In genomic region chr20:50115591-50116367, GRCh38 we compare ENCODE assay signal across 1 cellular context.
A peak's percentile ranks its signal among the peaks of the same experiment; 100 is the strongest.
TF ChIP-seq lines count a peak whose summit lies in the region.

No MANE protein-coding gene starts in this region.

TF ChIP-seq in GM12878, 131 proteins besides CTCF, POLR2A, EP300 and RAD21 (continued from another document and continues in another):
- TF ChIP-seq, protein P1, sequence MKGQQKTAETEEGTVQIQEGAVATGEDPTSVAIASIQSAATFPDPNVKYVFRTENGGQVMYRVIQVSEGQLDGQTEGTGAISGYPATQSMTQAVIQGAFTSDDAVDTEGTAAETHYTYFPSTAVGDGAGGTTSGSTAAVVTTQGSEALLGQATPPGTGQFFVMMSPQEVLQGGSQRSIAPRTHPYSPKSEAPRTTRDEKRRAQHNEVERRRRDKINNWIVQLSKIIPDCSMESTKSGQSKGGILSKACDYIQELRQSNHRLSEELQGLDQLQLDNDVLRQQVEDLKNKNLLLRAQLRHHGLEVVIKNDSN (IDR thresholded peaks at IDR 0.05; ENCODE audit: borderline replicate concordance, extremely low read length, insufficient read depth, low read depth, low read length) = no peak
- no peak for TF ChIP-seq NBN (IDR thresholded peaks at IDR 0.05)
- TF ChIP-seq SKIL (IDR thresholded peaks at IDR 0.05; ENCODE audit: low read depth, poor library complexity, severe bottlenecking) = no peak
- TF ChIP-seq, protein P2, sequence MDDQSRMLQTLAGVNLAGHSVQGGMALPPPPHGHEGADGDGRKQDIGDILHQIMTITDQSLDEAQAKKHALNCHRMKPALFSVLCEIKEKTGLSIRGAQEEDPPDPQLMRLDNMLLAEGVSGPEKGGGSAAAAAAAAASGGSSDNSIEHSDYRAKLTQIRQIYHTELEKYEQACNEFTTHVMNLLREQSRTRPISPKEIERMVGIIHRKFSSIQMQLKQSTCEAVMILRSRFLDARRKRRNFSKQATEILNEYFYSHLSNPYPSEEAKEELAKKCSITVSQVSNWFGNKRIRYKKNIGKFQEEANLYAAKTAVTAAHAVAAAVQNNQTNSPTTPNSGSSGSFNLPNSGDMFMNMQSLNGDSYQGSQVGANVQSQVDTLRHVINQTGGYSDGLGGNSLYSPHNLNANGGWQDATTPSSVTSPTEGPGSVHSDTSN (IDR thresholded peaks at IDR 0.05; ENCODE audit: insufficient replicate concordance, low read depth, low read length) = no peak
- no peak for TF ChIP-seq ZZZ3 (IDR thresholded peaks at IDR 0.05; ENCODE audit: control insufficient read depth, insufficient read length, low read depth)
- TF ChIP-seq, protein P3, sequence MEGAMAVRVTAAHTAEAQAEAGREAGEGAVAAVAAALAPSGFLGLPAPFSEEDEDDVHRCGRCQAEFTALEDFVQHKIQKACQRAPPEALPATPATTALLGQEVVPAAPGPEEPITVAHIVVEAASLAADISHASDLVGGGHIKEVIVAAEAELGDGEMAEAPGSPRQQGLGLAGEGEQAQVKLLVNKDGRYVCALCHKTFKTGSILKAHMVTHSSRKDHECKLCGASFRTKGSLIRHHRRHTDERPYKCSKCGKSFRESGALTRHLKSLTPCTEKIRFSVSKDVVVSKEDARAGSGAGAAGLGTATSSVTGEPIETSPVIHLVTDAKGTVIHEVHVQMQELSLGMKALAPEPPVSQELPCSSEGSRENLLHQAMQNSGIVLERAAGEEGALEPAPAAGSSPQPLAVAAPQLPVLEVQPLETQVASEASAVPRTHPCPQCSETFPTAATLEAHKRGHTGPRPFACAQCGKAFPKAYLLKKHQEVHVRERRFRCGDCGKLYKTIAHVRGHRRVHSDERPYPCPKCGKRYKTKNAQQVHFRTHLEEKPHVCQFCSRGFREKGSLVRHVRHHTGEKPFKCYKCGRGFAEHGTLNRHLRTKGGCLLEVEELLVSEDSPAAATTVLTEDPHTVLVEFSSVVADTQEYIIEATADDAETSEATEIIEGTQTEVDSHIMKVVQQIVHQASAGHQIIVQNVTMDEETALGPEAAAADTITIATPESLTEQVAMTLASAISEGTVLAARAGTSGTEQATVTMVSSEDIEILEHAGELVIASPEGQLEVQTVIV (IDR thresholded peaks at IDR 0.05; ENCODE audit: borderline replicate concordance, partially characterized antibody) = no peak
- TF ChIP-seq SMAD5 (IDR thresholded peaks at IDR 0.05; ENCODE audit: low read depth) = peak; percentile 80; the same call in 1 of the 2 replicates
- TF ChIP-seq RELB (IDR thresholded peaks at IDR 0.05; ENCODE audit: low read depth) = no peak
- no peak for TF ChIP-seq IRF5 (IDR thresholded peaks at IDR 0.05; ENCODE audit: borderline replicate concordance)
- no peak for TF ChIP-seq SMC3 (IDR thresholded peaks at IDR 0.05; ENCODE audit: borderline replicate concordance, low read length)
- no peak for TF ChIP-seq CBFB (IDR thresholded peaks at IDR 0.05; ENCODE audit: low read depth)
- no peak for TF ChIP-seq TCF7 (IDR thresholded peaks at IDR 0.05; ENCODE audit: borderline replicate concordance)
- 0 out of 2 replicates have a peak, but pooled peaks have one; percentile 46 for TF ChIP-seq TARDBP (IDR thresholded peaks at IDR 0.05; ENCODE audit: borderline replicate concordance)
- TF ChIP-seq NR2F1 (conservative IDR thresholded peaks at IDR 0.05) = no peak
- no peak for TF ChIP-seq TCF3 (IDR thresholded peaks at IDR 0.05; ENCODE audit: borderline replicate concordance, insufficient read depth, low read depth, low read length)
- TF ChIP-seq STAT1 (conservative IDR thresholded peaks at IDR 0.05) = no peak
- TF ChIP-seq, protein P4, sequence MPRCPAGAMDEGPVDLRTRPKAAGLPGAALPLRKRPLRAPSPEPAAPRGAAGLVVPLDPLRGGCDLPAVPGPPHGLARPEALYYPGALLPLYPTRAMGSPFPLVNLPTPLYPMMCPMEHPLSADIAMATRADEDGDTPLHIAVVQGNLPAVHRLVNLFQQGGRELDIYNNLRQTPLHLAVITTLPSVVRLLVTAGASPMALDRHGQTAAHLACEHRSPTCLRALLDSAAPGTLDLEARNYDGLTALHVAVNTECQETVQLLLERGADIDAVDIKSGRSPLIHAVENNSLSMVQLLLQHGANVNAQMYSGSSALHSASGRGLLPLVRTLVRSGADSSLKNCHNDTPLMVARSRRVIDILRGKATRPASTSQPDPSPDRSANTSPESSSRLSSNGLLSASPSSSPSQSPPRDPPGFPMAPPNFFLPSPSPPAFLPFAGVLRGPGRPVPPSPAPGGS (IDR thresholded peaks at IDR 0.05; ENCODE audit: borderline replicate concordance, insufficient read depth, low read depth, low read length, poor library complexity, severe bottlenecking) = no peak
- TF ChIP-seq, protein P5, sequence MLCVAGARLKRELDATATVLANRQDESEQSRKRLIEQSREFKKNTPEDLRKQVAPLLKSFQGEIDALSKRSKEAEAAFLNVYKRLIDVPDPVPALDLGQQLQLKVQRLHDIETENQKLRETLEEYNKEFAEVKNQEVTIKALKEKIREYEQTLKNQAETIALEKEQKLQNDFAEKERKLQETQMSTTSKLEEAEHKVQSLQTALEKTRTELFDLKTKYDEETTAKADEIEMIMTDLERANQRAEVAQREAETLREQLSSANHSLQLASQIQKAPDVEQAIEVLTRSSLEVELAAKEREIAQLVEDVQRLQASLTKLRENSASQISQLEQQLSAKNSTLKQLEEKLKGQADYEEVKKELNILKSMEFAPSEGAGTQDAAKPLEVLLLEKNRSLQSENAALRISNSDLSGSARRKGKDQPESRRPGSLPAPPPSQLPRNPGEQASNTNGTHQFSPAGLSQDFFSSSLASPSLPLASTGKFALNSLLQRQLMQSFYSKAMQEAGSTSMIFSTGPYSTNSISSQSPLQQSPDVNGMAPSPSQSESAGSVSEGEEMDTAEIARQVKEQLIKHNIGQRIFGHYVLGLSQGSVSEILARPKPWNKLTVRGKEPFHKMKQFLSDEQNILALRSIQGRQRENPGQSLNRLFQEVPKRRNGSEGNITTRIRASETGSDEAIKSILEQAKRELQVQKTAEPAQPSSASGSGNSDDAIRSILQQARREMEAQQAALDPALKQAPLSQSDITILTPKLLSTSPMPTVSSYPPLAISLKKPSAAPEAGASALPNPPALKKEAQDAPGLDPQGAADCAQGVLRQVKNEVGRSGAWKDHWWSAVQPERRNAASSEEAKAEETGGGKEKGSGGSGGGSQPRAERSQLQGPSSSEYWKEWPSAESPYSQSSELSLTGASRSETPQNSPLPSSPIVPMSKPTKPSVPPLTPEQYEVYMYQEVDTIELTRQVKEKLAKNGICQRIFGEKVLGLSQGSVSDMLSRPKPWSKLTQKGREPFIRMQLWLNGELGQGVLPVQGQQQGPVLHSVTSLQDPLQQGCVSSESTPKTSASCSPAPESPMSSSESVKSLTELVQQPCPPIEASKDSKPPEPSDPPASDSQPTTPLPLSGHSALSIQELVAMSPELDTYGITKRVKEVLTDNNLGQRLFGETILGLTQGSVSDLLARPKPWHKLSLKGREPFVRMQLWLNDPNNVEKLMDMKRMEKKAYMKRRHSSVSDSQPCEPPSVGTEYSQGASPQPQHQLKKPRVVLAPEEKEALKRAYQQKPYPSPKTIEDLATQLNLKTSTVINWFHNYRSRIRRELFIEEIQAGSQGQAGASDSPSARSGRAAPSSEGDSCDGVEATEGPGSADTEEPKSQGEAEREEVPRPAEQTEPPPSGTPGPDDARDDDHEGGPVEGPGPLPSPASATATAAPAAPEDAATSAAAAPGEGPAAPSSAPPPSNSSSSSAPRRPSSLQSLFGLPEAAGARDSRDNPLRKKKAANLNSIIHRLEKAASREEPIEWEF (IDR thresholded peaks at IDR 0.05; ENCODE audit: insufficient replicate concordance, low read depth, low read length) = no peak
- TF ChIP-seq ELK1 (IDR thresholded peaks at IDR 0.05; ENCODE audit: low read depth, low read length) = peak; percentile 28; the same call in 1 of the 2 replicates
- no peak for TF ChIP-seq FOXK2 (IDR thresholded peaks at IDR 0.05)
- no peak for TF ChIP-seq RELA (IDR thresholded peaks at IDR 0.05; ENCODE audit: borderline replicate concordance, partially characterized antibody)
- no peak for TF ChIP-seq MEF2A (IDR thresholded peaks at IDR 0.05; ENCODE audit: insufficient read depth, low read depth, low read length)
- no peak for TF ChIP-seq PAX5 (IDR thresholded peaks at IDR 0.05; ENCODE audit: borderline replicate concordance, low read depth, low read length)
- no peak; the same call in 1 of the 2 replicates for TF ChIP-seq ZNF207 (IDR thresholded peaks at IDR 0.05; ENCODE audit: borderline replicate concordance)
- TF ChIP-seq MAX (IDR thresholded peaks at IDR 0.05; ENCODE audit: low read depth, low read length) = peak; percentile 34; the same call in 1 of the 2 replicates
- no peak for TF ChIP-seq BMI1 (IDR thresholded peaks at IDR 0.05; ENCODE audit: borderline replicate concordance)
- no peak for TF ChIP-seq MYB (IDR thresholded peaks at IDR 0.05; ENCODE audit: borderline replicate concordance, low read depth, low read length)
- TF ChIP-seq CHD4 (IDR thresholded peaks at IDR 0.05) = no peak
- no peak for TF ChIP-seq HDGF (IDR thresholded peaks at IDR 0.05)
- no peak for TF ChIP-seq FOS (IDR thresholded peaks at IDR 0.05; ENCODE audit: borderline replicate concordance, extremely low read depth, insufficient read length)
- TF ChIP-seq, protein P6, sequence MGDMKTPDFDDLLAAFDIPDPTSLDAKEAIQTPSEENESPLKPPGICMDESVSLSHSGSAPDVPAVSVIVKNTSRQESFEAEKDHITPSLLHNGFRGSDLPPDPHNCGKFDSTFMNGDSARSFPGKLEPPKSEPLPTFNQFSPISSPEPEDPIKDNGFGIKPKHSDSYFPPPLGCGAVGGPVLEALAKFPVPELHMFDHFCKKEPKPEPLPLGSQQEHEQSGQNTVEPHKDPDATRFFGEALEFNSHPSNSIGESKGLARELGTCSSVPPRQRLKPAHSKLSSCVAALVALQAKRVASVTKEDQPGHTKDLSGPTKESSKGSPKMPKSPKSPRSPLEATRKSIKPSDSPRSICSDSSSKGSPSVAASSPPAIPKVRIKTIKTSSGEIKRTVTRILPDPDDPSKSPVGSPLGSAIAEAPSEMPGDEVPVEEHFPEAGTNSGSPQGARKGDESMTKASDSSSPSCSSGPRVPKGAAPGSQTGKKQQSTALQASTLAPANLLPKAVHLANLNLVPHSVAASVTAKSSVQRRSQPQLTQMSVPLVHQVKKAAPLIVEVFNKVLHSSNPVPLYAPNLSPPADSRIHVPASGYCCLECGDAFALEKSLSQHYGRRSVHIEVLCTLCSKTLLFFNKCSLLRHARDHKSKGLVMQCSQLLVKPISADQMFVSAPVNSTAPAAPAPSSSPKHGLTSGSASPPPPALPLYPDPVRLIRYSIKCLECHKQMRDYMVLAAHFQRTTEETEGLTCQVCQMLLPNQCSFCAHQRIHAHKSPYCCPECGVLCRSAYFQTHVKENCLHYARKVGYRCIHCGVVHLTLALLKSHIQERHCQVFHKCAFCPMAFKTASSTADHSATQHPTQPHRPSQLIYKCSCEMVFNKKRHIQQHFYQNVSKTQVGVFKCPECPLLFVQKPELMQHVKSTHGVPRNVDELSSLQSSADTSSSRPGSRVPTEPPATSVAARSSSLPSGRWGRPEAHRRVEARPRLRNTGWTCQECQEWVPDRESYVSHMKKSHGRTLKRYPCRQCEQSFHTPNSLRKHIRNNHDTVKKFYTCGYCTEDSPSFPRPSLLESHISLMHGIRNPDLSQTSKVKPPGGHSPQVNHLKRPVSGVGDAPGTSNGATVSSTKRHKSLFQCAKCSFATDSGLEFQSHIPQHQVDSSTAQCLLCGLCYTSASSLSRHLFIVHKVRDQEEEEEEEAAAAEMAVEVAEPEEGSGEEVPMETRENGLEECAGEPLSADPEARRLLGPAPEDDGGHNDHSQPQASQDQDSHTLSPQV (IDR thresholded peaks at IDR 0.05) = no peak
- TF ChIP-seq RCOR1 (conservative IDR thresholded peaks at IDR 0.05; ENCODE audit: low read depth, low read length) = no peak
- TF ChIP-seq NRF1 (conservative IDR thresholded peaks at IDR 0.05; ENCODE audit: low read depth, low read length) = peak; percentile 65
- peak; percentile 66 for TF ChIP-seq POLR2AphosphoS5 (IDR thresholded peaks at IDR 0.05; ENCODE audit: low read length)
- TF ChIP-seq MTA2 (IDR thresholded peaks at IDR 0.05; ENCODE audit: low read depth) = no peak
